Comparison of ENCODE assay signal across 8 cellular contexts in the genomic region with DNA sequence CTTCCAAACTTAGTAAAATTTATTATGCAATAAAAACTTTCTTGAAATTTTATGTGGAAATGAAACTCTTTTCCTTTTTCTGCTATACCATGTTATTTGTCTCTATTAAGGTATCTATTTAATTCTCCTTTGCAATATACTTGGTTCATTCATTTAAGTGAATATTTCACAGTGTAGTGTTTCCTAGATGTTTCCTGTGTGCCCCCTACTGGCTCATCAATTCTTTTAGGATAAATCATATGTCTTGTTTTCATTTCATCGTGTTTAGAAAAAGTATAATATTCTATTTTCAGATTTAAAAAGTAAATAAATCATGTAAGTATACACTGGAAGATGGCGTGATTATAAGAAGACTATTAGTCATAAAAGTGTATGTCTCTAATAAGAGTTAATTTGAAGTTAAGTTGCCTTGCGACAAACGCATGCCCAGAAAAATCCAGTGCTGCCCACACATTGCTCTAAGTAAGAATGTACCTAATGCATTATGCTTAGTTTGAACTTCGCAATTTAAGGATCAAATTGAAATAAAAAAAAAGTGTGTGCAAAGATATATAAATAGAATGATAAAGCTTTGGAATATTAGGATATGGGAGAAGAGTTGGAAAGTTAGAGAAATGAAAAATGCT.
DNase-seq lines count a peak whose midpoint lies in the region; ATAC-seq, FAIRE-seq and TF ChIP-seq lines count a peak whose summit lies in the region.

No MANE protein-coding gene starts in this region.

- H3K27ac ChIP-seq in astrocyte (ENCODE audit: low read depth, low read length) (no peak overlapping the region), WERI-Rb-1 (no peak overlapping the region)

- no peaks in the 10 kb centered on the region for H4K20me1 ChIP-seq in astrocyte (ENCODE audit: insufficient read depth, low read length)

- H3K79me2 ChIP-seq in astrocyte (ENCODE audit: insufficient read depth, low read length) = no peaks in the 10 kb centered on the region

- no peak overlapping the region for H3K9ac ChIP-seq in astrocyte (ENCODE audit: low read length)

- POLR2A ChIA-PET in BJ (lab: Charles Lee) = no interaction called here

- H2AFZ ChIP-seq in astrocyte (ENCODE audit: low read depth, low read length) = no peak overlapping the region

- H3K36me3 ChIP-seq in BJ (ENCODE audit: control insufficient read depth, insufficient read depth, low read length) = no peaks in the 10 kb centered on the region
- H3K36me3 ChIP-seq in astrocyte (ENCODE audit: insufficient read depth, low read length) = no peaks in the 10 kb centered on the region
- H3K36me3 ChIP-seq in WERI-Rb-1 = no peaks in the 10 kb centered on the region

- H3K27ac Mint-ChIP-seq in astrocyte (ENCODE audit: unreplicated experiment) (no peak overlapping the region), nephron (no peak overlapping the region)

- H3K9me3 ChIP-seq in astrocyte (ENCODE audit: insufficient read depth, low read depth, low read length) = no peaks in the 10 kb centered on the region
- no peaks in the 10 kb centered on the region for H3K9me3 ChIP-seq in WERI-Rb-1 (ENCODE audit: severe bottlenecking)

- FAIRE-seq in astrocyte (lab: Jason Lieb, UNC) = no peak

- no peaks in the 10 kb centered on the region for H3K36me3 Mint-ChIP-seq in astrocyte (ENCODE audit: low read depth, unreplicated experiment)
- no peaks in the 10 kb centered on the region for H3K36me3 Mint-ChIP-seq in nephron (ENCODE audit: low read depth)

- no peaks in the 10 kb centered on the region for H3K4me1 ChIP-seq in astrocyte (ENCODE audit: insufficient read depth, low read length)

- H3K27me3 ChIP-seq in BJ (ENCODE audit: control insufficient read depth, insufficient read depth, low read length) (no peaks in the 10 kb centered on the region), astrocyte (ENCODE audit: insufficient read depth, low read length) (no peaks in the 10 kb centered on the region), WERI-Rb-1 (ENCODE audit: insufficient read depth, low read depth, severe bottlenecking) (no peaks in the 10 kb centered on the region)

- H3K9me3 Mint-ChIP-seq in astrocyte (ENCODE audit: unreplicated experiment) = no peaks in the 10 kb centered on the region
- no peaks in the 10 kb centered on the region for H3K9me3 Mint-ChIP-seq in nephron

- H3K4me1 Mint-ChIP-seq in astrocyte (ENCODE audit: low read depth, unreplicated experiment) (no peaks in the 10 kb centered on the region), nephron (no peaks in the 10 kb centered on the region)

- H3K4me3 Mint-ChIP-seq in astrocyte (ENCODE audit: unreplicated experiment) = no peak overlapping the region
- H3K4me3 Mint-ChIP-seq in nephron = no peak overlapping the region

- no peaks in the 10 kb centered on the region for H3K27me3 Mint-ChIP-seq in astrocyte (ENCODE audit: low read depth, unreplicated experiment)
- no peaks in the 10 kb centered on the region for H3K27me3 Mint-ChIP-seq in nephron (ENCODE audit: low read depth)

- TF ChIP-seq CTCF in BJ (IDR thresholded peaks at IDR 0.05; ENCODE audit: insufficient read depth, low read depth, low read length) (peak; percentile 44), astrocyte (IDR thresholded peaks at IDR 0.05; ENCODE audit: insufficient read depth, low read depth, low read length) (peak; percentile 24), nephron (IDR thresholded peaks at IDR 0.05; ENCODE audit: unreplicated experiment in 3 of 3) (peak; percentile 50 to 72 (median 52)), WERI-Rb-1 (IDR thresholded peaks at IDR 0.05; ENCODE audit: low read depth, low read length) (no peak)

- no peak for DNase-seq in BJ (ENCODE audit: low read depth)
- peak; percentile 15 for DNase-seq in LoVo (ENCODE audit: low spot score)
- DNase-seq in astrocyte (ENCODE audit: low read depth) = no peak
- no peak for DNase-seq in WERI-Rb-1
- no peak for DNase-seq in activated CD4-positive, alpha-beta T cell treated with anti-CD3 and anti-CD28 coated beads for 1 hour
- no peak for DNase-seq in GM19240 (ENCODE audit: insufficient read length, low spot score)

- ATAC-seq in GM19395 (IDR thresholded peaks at IDR 0.05; ENCODE audit: unreplicated experiment) = peak; percentile 74

- no peak overlapping the region for H3K4me2 ChIP-seq in astrocyte (ENCODE audit: low read length)

- CTCF ChIA-PET in BJ (lab: Yijun Ruan, JAX) = interaction anchor here (0.7 to 0.9 kb wide), 3 partner anchors 598 to 766 kb away, joined by 3 to 4 read pairs (median 3); no protein-coding TSS in a partner anchor

- H3K4me3 ChIP-seq in BJ (ENCODE audit: low read depth, low read length) (no peak overlapping the region), astrocyte (ENCODE audit: insufficient read depth, low read depth, low read length) (no peak overlapping the region), WERI-Rb-1 (ENCODE audit: low read depth, low read length) (no peak overlapping the region)
